13 cellular contexts compared by ENCODE assay signal in the genomic region with DNA sequence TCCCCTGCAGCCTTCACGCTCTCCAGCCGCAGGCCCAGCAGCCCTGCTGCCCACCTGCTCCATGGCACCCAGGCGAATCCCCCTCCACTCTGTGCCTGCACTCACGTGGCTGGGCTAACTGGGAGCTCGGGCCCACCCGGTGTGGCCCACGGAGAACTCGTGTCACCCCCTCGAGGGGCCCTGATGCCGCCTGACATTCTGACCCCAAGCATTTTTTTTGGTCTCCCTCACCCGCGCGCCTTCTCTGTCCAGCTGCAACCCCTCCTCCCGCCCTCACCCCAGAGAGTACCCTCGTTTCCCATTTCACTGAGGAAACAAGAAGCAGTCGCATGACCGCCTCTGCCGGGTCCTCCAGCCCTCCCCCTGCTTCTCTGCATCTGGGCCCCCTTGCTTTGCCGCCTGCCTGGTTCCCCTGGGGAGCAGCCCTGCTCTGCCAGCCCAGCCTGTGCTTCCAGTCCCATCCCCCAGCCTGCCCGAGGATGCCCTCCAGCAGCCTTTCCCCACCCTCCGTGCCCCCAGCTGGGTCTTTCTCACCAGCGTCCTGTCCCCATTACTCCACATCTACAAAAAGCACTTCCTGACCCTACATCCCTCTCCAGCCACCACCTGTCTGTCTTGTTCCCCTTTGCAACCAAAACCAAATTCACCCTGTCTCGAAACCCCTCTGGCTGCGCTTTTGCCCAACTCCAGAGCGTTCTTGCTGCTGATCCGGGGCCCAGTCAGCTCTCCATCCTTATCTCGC.
A peak's percentile ranks its signal among the peaks of the same experiment; 100 is the strongest.
DNase-seq lines count a peak whose midpoint lies in the region; ATAC-seq and TF ChIP-seq lines count a peak whose summit lies in the region.
"Had no signal": no experiment of that assay in that cellular context is flagged by ENCODE, and none has a peak within 500 bp of the region (broad histone marks: within the 10 kb centered on the region; RNA-seq: fewer than 3 reads in every experiment).

No MANE protein-coding gene starts in this region.

- no peak overlapping the region for H3K4me3 Mint-ChIP-seq in activated naive CD4-positive, alpha-beta T cell treated with anti-CD3 and anti-CD28 coated beads, Interleukin-2, amount 10 ng/mL, durations not matched to agents 7 days and 5 days
- H3K4me3 Mint-ChIP-seq in activated naive CD4-positive, alpha-beta T cell treated with anti-CD3 and anti-CD28 coated beads for 36 hours, result no peak overlapping the region
- peak overlapping the region; percentile 59 for H3K4me3 Mint-ChIP-seq in glutamatergic neuron (ENCODE audit: unreplicated experiment)
- H3K4me3 Mint-ChIP-seq in stimulated activated effector memory CD8-positive, alpha-beta T cell treated with anti-CD3 and anti-CD28 coated beads, Interleukin-12 subunit alpha, Interleukin-12 subunit beta, amount 100 ng/mL, for 72 hours, result no peak overlapping the region
- no peak overlapping the region for H3K4me3 Mint-ChIP-seq in osteocyte (ENCODE audit: unreplicated experiment)
- H3K4me3 Mint-ChIP-seq: activated T-cell treated with anti-CD3 and anti-CD28 coated beads, Interleukin-2, amount 50 U/mL, for 72 hours had no signal

- H3K4me1 Mint-ChIP-seq in activated naive CD4-positive, alpha-beta T cell treated with anti-CD3 and anti-CD28 coated beads, Interleukin-2, amount 10 ng/mL, durations not matched to agents 7 days and 5 days, result peaks cover 76% of the 10 kb centered on the region
- peaks cover 42% of the 10 kb centered on the region for H3K4me1 Mint-ChIP-seq in activated naive CD4-positive, alpha-beta T cell treated with anti-CD3 and anti-CD28 coated beads for 36 hours (ENCODE audit: low read depth)
- peaks cover 26% of the 10 kb centered on the region for H3K4me1 Mint-ChIP-seq in glutamatergic neuron (ENCODE audit: low read depth, unreplicated experiment)
- H3K4me1 Mint-ChIP-seq in stimulated activated effector memory CD8-positive, alpha-beta T cell treated with anti-CD3 and anti-CD28 coated beads, Interleukin-12 subunit alpha, Interleukin-12 subunit beta, amount 100 ng/mL, for 72 hours, result peaks cover 41% of the 10 kb centered on the region
- H3K4me1 Mint-ChIP-seq in osteocyte (ENCODE audit: unreplicated experiment), result peaks cover 18% of the 10 kb centered on the region

- no peaks in the 10 kb centered on the region for H3K27me3 Mint-ChIP-seq in activated naive CD4-positive, alpha-beta T cell treated with anti-CD3 and anti-CD28 coated beads, Interleukin-2, amount 10 ng/mL, durations not matched to agents 7 days and 5 days
- no peaks in the 10 kb centered on the region for H3K27me3 Mint-ChIP-seq in activated naive CD4-positive, alpha-beta T cell treated with anti-CD3 and anti-CD28 coated beads for 36 hours (ENCODE audit: low read depth)
- H3K27me3 Mint-ChIP-seq in glutamatergic neuron (ENCODE audit: unreplicated experiment) (peaks cover 9% of the 10 kb centered on the region), osteocyte (ENCODE audit: unreplicated experiment) (no peaks in the 10 kb centered on the region)

- H3K27ac Mint-ChIP-seq in activated naive CD4-positive, alpha-beta T cell treated with anti-CD3 and anti-CD28 coated beads, Interleukin-2, amount 10 ng/mL, durations not matched to agents 7 days and 5 days, result peak overlapping the region; percentile 98
- H3K27ac Mint-ChIP-seq in activated naive CD4-positive, alpha-beta T cell treated with anti-CD3 and anti-CD28 coated beads for 36 hours, result no peak overlapping the region
- H3K27ac Mint-ChIP-seq in glutamatergic neuron (ENCODE audit: unreplicated experiment) (peak overlapping the region; percentile 66), osteocyte (ENCODE audit: unreplicated experiment) (no peak overlapping the region)
- peak overlapping the region; percentile 86 for H3K27ac Mint-ChIP-seq in stimulated activated effector memory CD8-positive, alpha-beta T cell treated with anti-CD3 and anti-CD28 coated beads, Interleukin-12 subunit alpha, Interleukin-12 subunit beta, amount 100 ng/mL, for 72 hours
- H3K27ac Mint-ChIP-seq: activated T-cell treated with anti-CD3 and anti-CD28 coated beads, Interleukin-2, amount 50 U/mL, for 72 hours had no signal

- CTCF ChIA-PET in activated naive CD4-positive, alpha-beta T cell treated with anti-CD3 and anti-CD28 coated beads, Interleukin-2, amount 10 ng/mL, durations not matched to agents 7 days and 5 days (lab: Charles Lee), result interaction anchor here (1.3 kb wide), 1 partner anchor 10 kb away, joined by 3 read pairs; no protein-coding TSS in a partner anchor
- CTCF ChIA-PET in activated naive CD4-positive, alpha-beta T cell treated with anti-CD3 and anti-CD28 coated beads for 36 hours (lab: Charles Lee), result interaction anchor here (0.9 kb wide), 1 partner anchor 11 kb away, joined by 3 read pairs; no protein-coding TSS in a partner anchor

- H3K27me3 ChIP-seq in RWPE2 (ENCODE audit: insufficient read depth, poor library complexity, severe bottlenecking), result no peaks in the 10 kb centered on the region
- H3K27me3 ChIP-seq: upper lobe of left lung had no signal

- intact Hi-C loops in activated naive CD4-positive, alpha-beta T cell treated with anti-CD3 and anti-CD28 coated beads for 36 hours (cut with micrococcal nuclease), result no loop called here

- peaks cover 1% of the 10 kb centered on the region for H3K4me1 ChIP-seq in RWPE2 (ENCODE audit: insufficient read depth, poor library complexity, severe bottlenecking)

- peak; percentile 10 for DNase-seq in activated naive CD4-positive, alpha-beta T cell treated with anti-CD3 and anti-CD28 coated beads, Interleukin-2, amount 10 ng/mL, durations not matched to agents 7 days and 5 days
- no peak for DNase-seq in activated naive CD4-positive, alpha-beta T cell treated with anti-CD3 and anti-CD28 coated beads for 36 hours
- peak; percentile 56 for DNase-seq in RWPE2 (ENCODE audit: low spot score)
- DNase-seq in glutamatergic neuron, result no peak
- DNase-seq in stimulated activated effector memory CD8-positive, alpha-beta T cell treated with anti-CD3 and anti-CD28 coated beads, Interleukin-12 subunit alpha, Interleukin-12 subunit beta, amount 100 ng/mL, for 72 hours (ENCODE audit: low spot score in 2 of 2), result no peak
- DNase-seq in T1000 (lab: John Stamatoyannopoulos, UW), result no peak
- no peak for DNase-seq in osteocyte (ENCODE audit: extremely low spot score, unreplicated experiment)
- DNase-seq in substantia nigra (lab: John Stamatoyannopoulos, UW), result no peak
- DNase-seq: activated T-cell treated with anti-CD3 and anti-CD28 coated beads, Interleukin-2, amount 50 U/mL, for 72 hours; NCI-H1694; NCI-H526 treated with DMSO at 0.1 percent for 48 hours; nucleus accumbens had no signal

- no peak overlapping the region for H3K4me3 ChIP-seq in RWPE2 (ENCODE audit: severe bottlenecking)
- H3K4me3 ChIP-seq: upper lobe of left lung had no signal

- no peaks in the 10 kb centered on the region for H3K9me3 ChIP-seq in RWPE2 (ENCODE audit: severe bottlenecking)
- H3K9me3 ChIP-seq: upper lobe of left lung had no signal

- no peak overlapping the region for H3K27ac ChIP-seq in RWPE2 (ENCODE audit: poor library complexity, severe bottlenecking)
- H3K27ac ChIP-seq in substantia nigra (ENCODE audit: low read depth, low read length, poor library complexity, severe bottlenecking), result no peak overlapping the region
- H3K27ac ChIP-seq: upper lobe of left lung had no signal

- peaks cover 19% of the 10 kb centered on the region for H3K36me3 ChIP-seq in RWPE2 (ENCODE audit: low read depth)

- no peaks in the 10 kb centered on the region for H3K9me3 Mint-ChIP-seq in activated naive CD4-positive, alpha-beta T cell treated with anti-CD3 and anti-CD28 coated beads, Interleukin-2, amount 10 ng/mL, durations not matched to agents 7 days and 5 days
- no peaks in the 10 kb centered on the region for H3K9me3 Mint-ChIP-seq in activated naive CD4-positive, alpha-beta T cell treated with anti-CD3 and anti-CD28 coated beads for 36 hours
- H3K9me3 Mint-ChIP-seq in glutamatergic neuron (ENCODE audit: unreplicated experiment) (peaks cover 11% of the 10 kb centered on the region), osteocyte (ENCODE audit: unreplicated experiment) (no peaks in the 10 kb centered on the region)
- no peaks in the 10 kb centered on the region for H3K9me3 Mint-ChIP-seq in stimulated activated effector memory CD8-positive, alpha-beta T cell treated with anti-CD3 and anti-CD28 coated beads, Interleukin-12 subunit alpha, Interleukin-12 subunit beta, amount 100 ng/mL, for 72 hours

- peaks cover 56% of the 10 kb centered on the region for H3K36me3 Mint-ChIP-seq in activated naive CD4-positive, alpha-beta T cell treated with anti-CD3 and anti-CD28 coated beads, Interleukin-2, amount 10 ng/mL, durations not matched to agents 7 days and 5 days
- peaks cover 38% of the 10 kb centered on the region for H3K36me3 Mint-ChIP-seq in activated naive CD4-positive, alpha-beta T cell treated with anti-CD3 and anti-CD28 coated beads for 36 hours (ENCODE audit: low read depth)
- H3K36me3 Mint-ChIP-seq in glutamatergic neuron (ENCODE audit: unreplicated experiment), result peaks cover 6% of the 10 kb centered on the region
- peaks cover 14% of the 10 kb centered on the region for H3K36me3 Mint-ChIP-seq in stimulated activated effector memory CD8-positive, alpha-beta T cell treated with anti-CD3 and anti-CD28 coated beads, Interleukin-12 subunit alpha, Interleukin-12 subunit beta, amount 100 ng/mL, for 72 hours
- H3K36me3 Mint-ChIP-seq in osteocyte (ENCODE audit: unreplicated experiment), result peaks cover 26% of the 10 kb centered on the region

- ATAC-seq in RWPE2 (ENCODE audit: low read depth), result no peak
- no peak for ATAC-seq in stimulated activated effector memory CD8-positive, alpha-beta T cell treated with anti-CD3 and anti-CD28 coated beads, Interleukin-12 subunit alpha, Interleukin-12 subunit beta, amount 100 ng/mL, for 72 hours
- ATAC-seq: activated T-cell treated with anti-CD3 and anti-CD28 coated beads, Interleukin-2, amount 50 U/mL, for 72 hours had no signal

- TF ChIP-seq CTCF in RWPE2 (IDR thresholded peaks at IDR 0.05; ENCODE audit: poor library complexity, severe bottlenecking) (no peak), glutamatergic neuron (IDR thresholded peaks at IDR 0.05; ENCODE audit: partially characterized antibody, unreplicated experiment) (no peak), osteocyte (IDR thresholded peaks at IDR 0.05) (no peak)

Comparison
In these comparisons a context has a peak if more than half of its experiments do, and no peak if none do; other contexts are left out.
1. DNase-seq: peak in activated naive CD4-positive, alpha-beta T cell treated with anti-CD3 and anti-CD28 coated beads, Interleukin-2, amount 10 ng/mL, durations not matched to agents 7 days and 5 days (single experiment) and RWPE2 (single experiment); none in activated naive CD4-positive, alpha-beta T cell treated with anti-CD3 and anti-CD28 coated beads for 36 hours (single experiment), glutamatergic neuron (single experiment), stimulated activated effector memory CD8-positive, alpha-beta T cell treated with anti-CD3 and anti-CD28 coated beads, Interleukin-12 subunit alpha, Interleukin-12 subunit beta, amount 100 ng/mL, for 72 hours (0 of 2), T1000 (single experiment), osteocyte (single experiment) and substantia nigra (0 of 49).
2. H3K27ac Mint-ChIP-seq: peak in activated naive CD4-positive, alpha-beta T cell treated with anti-CD3 and anti-CD28 coated beads, Interleukin-2, amount 10 ng/mL, durations not matched to agents 7 days and 5 days (single experiment), glutamatergic neuron (single experiment) and stimulated activated effector memory CD8-positive, alpha-beta T cell treated with anti-CD3 and anti-CD28 coated beads, Interleukin-12 subunit alpha, Interleukin-12 subunit beta, amount 100 ng/mL, for 72 hours (single experiment); none in activated naive CD4-positive, alpha-beta T cell treated with anti-CD3 and anti-CD28 coated beads for 36 hours (single experiment) and osteocyte (single experiment).